8 cellular contexts compared by ENCODE assay signal in the genomic region with DNA sequence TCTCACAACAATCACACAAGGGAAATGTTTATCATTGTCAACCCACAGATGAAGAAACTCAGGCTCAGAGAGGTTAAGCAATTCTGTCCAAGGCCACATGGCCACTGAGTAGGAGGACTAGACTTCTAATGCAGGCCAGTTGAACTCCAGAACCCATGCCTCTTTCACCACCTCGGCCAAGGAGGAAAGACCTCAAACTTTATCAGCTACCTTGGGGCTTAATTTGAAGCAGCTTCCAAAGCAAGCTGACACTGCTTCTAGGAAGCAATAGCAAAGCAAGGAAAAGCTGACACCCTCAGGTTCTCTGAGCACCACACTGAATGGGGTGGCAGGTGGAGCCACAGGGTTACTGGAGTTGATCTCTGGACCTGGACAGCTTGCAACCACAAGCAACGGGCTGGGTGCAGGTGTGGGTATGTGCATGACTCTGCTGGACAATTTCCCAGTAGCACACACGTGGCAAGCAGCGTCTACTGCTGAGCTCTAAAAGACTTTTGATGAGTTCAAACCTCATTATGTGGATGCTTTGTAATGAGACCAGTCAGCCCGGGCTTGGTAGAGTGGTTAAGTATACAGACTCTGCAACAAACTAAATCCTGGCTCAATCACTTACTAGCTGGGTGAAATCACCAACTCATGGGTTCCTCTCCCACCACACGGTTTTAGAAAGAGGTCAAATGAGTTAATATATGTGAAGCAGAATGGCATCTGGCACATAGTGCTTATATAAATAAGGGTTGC. TPM values are rescaled to one million over a fixed set of nuclear protein-coding genes. Genes with fewer than 3 reads are reported as not detected.
DNase-seq lines count a peak whose midpoint lies in the region; ATAC-seq, FAIRE-seq and TF ChIP-seq lines count a peak whose summit lies in the region.

No MANE protein-coding gene starts in this region.

- peaks cover 27% of the 10 kb centered on the region for H3K4me1 ChIP-seq in A673 (ENCODE audit: insufficient read depth, low read length, poor library complexity, severe bottlenecking)
- H3K4me1 ChIP-seq in right lobe of liver: peaks cover 0 to 45% (median 22%) of the 10 kb centered on the region in 4 donors

- no peaks in the 10 kb centered on the region for H3K27me3 Mint-ChIP-seq in HFFc6 (ENCODE audit: insufficient read depth)
- no peaks in the 10 kb centered on the region for H3K27me3 Mint-ChIP-seq in activated naive CD8-positive, alpha-beta T cell treated with anti-CD3 and anti-CD28 coated beads, Interleukin-2, amount 10 ng/mL, durations not matched to agents 7 days and 5 days

- POLR2A ChIA-PET in A673 (lab: Charles Lee; ENCODE audit: low non-redundant PET): no interaction called here
- POLR2A ChIA-PET in activated naive CD8-positive, alpha-beta T cell treated with anti-CD3 and anti-CD28 coated beads, Interleukin-2, amount 10 ng/mL, durations not matched to agents 7 days and 5 days (lab: Charles Lee): interaction anchor here (0.6 to 2.0 kb wide), 5 partner anchors 23 to 582 kb away, joined by 3 to 9 read pairs (median 5); a partner anchor contains a TSS

- H3K9me3 ChIP-seq in A673 (ENCODE audit: low read depth, low read length, poor library complexity, severe bottlenecking): no peaks in the 10 kb centered on the region
- no peaks in the 10 kb centered on the region for H3K9me3 ChIP-seq in right lobe of liver

- H3K4me1 Mint-ChIP-seq in HFFc6 (ENCODE audit: low read depth): peaks cover 57% of the 10 kb centered on the region
- peaks cover 47% of the 10 kb centered on the region for H3K4me1 Mint-ChIP-seq in activated naive CD8-positive, alpha-beta T cell treated with anti-CD3 and anti-CD28 coated beads, Interleukin-2, amount 10 ng/mL, durations not matched to agents 7 days and 5 days

- no peak overlapping the region for H3K4me3 ChIP-seq in A673 (ENCODE audit: low read depth, low read length, poor library complexity, severe bottlenecking)
- H3K4me3 ChIP-seq in right lobe of liver: no peak overlapping the region

- H3K4me3 Mint-ChIP-seq in HFFc6: no peak overlapping the region
- no peak overlapping the region for H3K4me3 Mint-ChIP-seq in activated naive CD8-positive, alpha-beta T cell treated with anti-CD3 and anti-CD28 coated beads, Interleukin-2, amount 10 ng/mL, durations not matched to agents 7 days and 5 days

- H3K36me3 Mint-ChIP-seq in HFFc6 (ENCODE audit: low read depth): no peaks in the 10 kb centered on the region
- peaks cover 16% of the 10 kb centered on the region for H3K36me3 Mint-ChIP-seq in activated naive CD8-positive, alpha-beta T cell treated with anti-CD3 and anti-CD28 coated beads, Interleukin-2, amount 10 ng/mL, durations not matched to agents 7 days and 5 days

- no TSS peak for BruUV-seq in A673 (replicated peaks; lab: Mats Ljungman, UMichigan)

- H3K27me3 ChIP-seq in A673 (replicated peaks; ENCODE audit: insufficient read depth, low read depth, low read length, poor library complexity): no peaks in the 10 kb centered on the region
- no peaks in the 10 kb centered on the region for H3K27me3 ChIP-seq in right lobe of liver

- TF ChIP-seq CTCF in A673 (conservative IDR thresholded peaks at IDR 0.05; ENCODE audit: low read depth, low read length): no peak
- TF ChIP-seq CTCF in HFFc6 (IDR thresholded peaks at IDR 0.05): no peak
- TF ChIP-seq CTCF in right lobe of liver (IDR thresholded peaks at IDR 0.05): no peak

- WGBS in right lobe of liver (ENCODE audit: insufficient coverage, low coverage, low lambda C conversion rate, missing lambda C conversion rate): 29% methylated on average over 5 of the region's 6 CpGs

- peak overlapping the region; percentile 25 for H3K27ac Mint-ChIP-seq in HFFc6
- peak overlapping the region; percentile 73 for H3K27ac Mint-ChIP-seq in activated naive CD8-positive, alpha-beta T cell treated with anti-CD3 and anti-CD28 coated beads, Interleukin-2, amount 10 ng/mL, durations not matched to agents 7 days and 5 days

- ATAC-seq in activated naive CD8-positive, alpha-beta T cell treated with anti-CD3 and anti-CD28 coated beads, Interleukin-2, amount 10 ng/mL, durations not matched to agents 7 days and 5 days (ENCODE audit: low read depth): no peak
- ATAC-seq in right lobe of liver: peak; percentile 68 to 80 (median 72)

- intact Hi-C loops in A673 (cut with micrococcal nuclease; ENCODE audit: unreplicated experiment): loop anchor here (1.0 to 5.0 kb wide), 7 partner anchors 54 to 1140 kb away; no protein-coding TSS in a partner anchor
- intact Hi-C loops in right lobe of liver (cut with DNase I): loop anchor here (10.0 kb wide), 3 partner anchors 52 to 462 kb away; a partner anchor contains a TSS

- DNase-seq in A673 (ENCODE audit: low spot score) (no peak), HFFc6 (no peak), right lobe of liver (peak; percentile 78 to 91 (median 86)), urothelium cell line (ENCODE audit: low spot score) (no peak), SIG-M5 treated with dmso at 0.1 percent for 504 hours (lab: John Stamatoyannopoulos, UW; ENCODE audit: unreplicated experiment) (no peak), SW 1271 (lab: John Stamatoyannopoulos, UW) (no peak), GM12892 (ENCODE audit: insufficient read length) (no peak)
- no peak for DNase-seq in activated naive CD8-positive, alpha-beta T cell treated with anti-CD3 and anti-CD28 coated beads, Interleukin-2, amount 10 ng/mL, durations not matched to agents 7 days and 5 days

- no peaks in the 10 kb centered on the region for H3K9me3 Mint-ChIP-seq in HFFc6
- no peaks in the 10 kb centered on the region for H3K9me3 Mint-ChIP-seq in activated naive CD8-positive, alpha-beta T cell treated with anti-CD3 and anti-CD28 coated beads, Interleukin-2, amount 10 ng/mL, durations not matched to agents 7 days and 5 days

- peak; percentile 57 for TF ChIP-seq POLR2A in right lobe of liver (IDR thresholded peaks at IDR 0.05)
- TF ChIP-seq POLR2A in GM12892 (IDR thresholded peaks at IDR 0.05; ENCODE audit: low read depth, low read length): no peak

- FAIRE-seq in urothelium cell line (lab: Jason Lieb, UNC) (no peak), GM12892 (lab: Jason Lieb, UNC) (no peak)

- H3K27ac ChIP-seq in A673 (ENCODE audit: low read depth, low read length, poor library complexity, severe bottlenecking) (peak overlapping the region; percentile 64), right lobe of liver (peak overlapping the region; percentile 61 to 94 (median 92))

- CTCF ChIA-PET in A673 (lab: Charles Lee): interaction anchor here (0.5 to 1.9 kb wide), 10 partner anchors 42 to 1093 kb away, joined by 3 to 14 read pairs (median 4); no protein-coding TSS in a partner anchor

- H3K36me3 ChIP-seq in A673 (ENCODE audit: insufficient read depth, low read length, poor library complexity, severe bottlenecking) (no peaks in the 10 kb centered on the region), right lobe of liver (peaks cover 0 to 5% (median 0%) of the 10 kb centered on the region in 4 donors)

RNA-seq across cellular contexts. Expression of a gene that starts 23.1 kb away (rescaled TPM):
- total RNA-seq in A673 (2021): 91.0 and 101 TPM in 2 replicates
- total RNA-seq in HFFc6 (2021; fragmentation: NEBNext Ultra II Directional; extraction: Animal tissue kit (Norgen Biotek cat#: 25700)): 10 to 100 TPM; 47.4 to 74.3 (median 65.1) TPM
- 100 to 1,000 TPM; 276 to 280 TPM for total RNA-seq in activated naive CD8-positive, alpha-beta T cell treated with anti-CD3 and anti-CD28 coated beads, Interleukin-2, amount 10 ng/mL, durations not matched to agents 7 days and 5 days
- total RNA-seq in right lobe of liver: 100 to 1,000 TPM in 2 of 6 experiments, 10 to 100 TPM in 4; 34.0 to 153 (median 78.5) TPM
- polyA plus RNA-seq in GM12892 (2012; ENCODE audit: missing spikeins): 103 TPM

Comparison
In these comparisons a context has a peak if more than half of its experiments do, and no peak if none do; other contexts are left out.
1. DNase-seq: peak in right lobe of liver (3 of 3); none in A673 (single experiment), HFFc6 (single experiment), activated naive CD8-positive, alpha-beta T cell treated with anti-CD3 and anti-CD28 coated beads, Interleukin-2, amount 10 ng/mL, durations not matched to agents 7 days and 5 days (single experiment), urothelium cell line (single experiment), SIG-M5 treated with dmso at 0.1 percent for 504 hours (single experiment), SW 1271 (0 of 2) and GM12892 (single experiment).